In the genomic region with DNA sequence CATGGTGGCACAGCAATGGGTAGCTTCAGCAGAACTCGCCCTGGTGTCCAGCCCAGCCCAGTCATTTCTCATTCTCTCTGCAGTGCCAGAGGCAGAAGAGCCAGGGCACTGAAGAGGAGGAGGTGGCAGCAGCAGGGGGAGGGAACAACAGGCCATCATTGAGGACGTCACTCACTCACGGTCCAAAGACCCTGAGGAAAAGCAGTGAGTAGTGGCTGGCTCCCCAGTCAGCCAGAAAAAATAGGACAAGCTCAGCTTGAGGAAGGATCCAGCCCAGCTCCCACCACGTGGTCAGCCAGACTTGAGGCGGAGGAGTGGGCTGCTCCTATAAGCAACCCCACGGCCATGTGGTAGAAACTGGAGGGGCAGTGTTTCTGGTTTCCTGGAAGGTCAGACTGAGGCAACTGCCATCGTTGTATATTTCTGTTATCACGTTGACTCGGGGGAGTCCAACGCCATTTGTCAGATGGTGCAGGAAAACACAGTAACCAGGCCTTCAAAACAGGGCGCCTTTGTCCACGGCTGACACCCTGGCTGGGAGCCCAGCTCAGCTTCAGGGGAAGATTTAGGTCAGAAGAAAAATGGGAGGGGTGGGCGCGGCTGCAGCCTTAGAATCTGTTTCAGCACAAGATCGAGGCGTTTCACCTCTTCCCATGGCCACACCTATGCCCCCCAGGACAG, we compare ENCODE assay signal across 16 cellular contexts. TPM values are rescaled to one million over a fixed set of nuclear protein-coding genes. Genes with fewer than 3 reads are reported as not detected.
DNase-seq lines count a peak whose midpoint lies in the region; ATAC-seq, FAIRE-seq and TF ChIP-seq lines count a peak whose summit lies in the region.
"Had no signal": no experiment of that assay in that cellular context is flagged by ENCODE, and none has a peak within 500 bp of the region (broad histone marks: within the 10 kb centered on the region; RNA-seq: fewer than 3 reads in every experiment).

No MANE protein-coding gene starts in this region.

- no peak for TF ChIP-seq POLR2A in A549 (IDR thresholded peaks at IDR 0.05; ENCODE audit: low read length)

- CTCF ChIA-PET in A549 (lab: Yijun Ruan, JAX): interaction anchor here (0.6 to 3.6 kb wide), 50 partner anchors 10 to 821 kb away, joined by 3 to 31 read pairs (median 4); no protein-coding TSS in a partner anchor

- intact Hi-C loops in left ventricle myocardium inferior (cut with micrococcal nuclease): no loop called here

- peak overlapping the region; percentile 29 to 79 for H3K27ac ChIP-seq in A549
- peak overlapping the region; percentile 68 for H3K27ac ChIP-seq in left ventricle myocardium inferior (replicated peaks)
- H3K27ac ChIP-seq in osteoblast (ENCODE audit: low read depth, low read length): no peak overlapping the region
- H3K27ac ChIP-seq: right lobe of liver, thoracic aorta had no signal

- no peak for ATAC-seq in A549
- ATAC-seq in GM21367 (IDR thresholded peaks at IDR 0.05; ENCODE audit: unreplicated experiment): no peak
- ATAC-seq: activated T-cell treated with anti-CD3 and anti-CD28 coated beads, Interleukin-2, amount 50 U/mL, for 4 hours had no signal

- no peak for FAIRE-seq in A549 (lab: Jason Lieb, UNC)

- H3K4me2 ChIP-seq in A549 (peak overlapping the region; percentile 9; the same call in 1 of the 3 replicates), osteoblast (ENCODE audit: insufficient read depth, low read length) (no peak overlapping the region)

- H2AFZ ChIP-seq in osteoblast (ENCODE audit: low read length): peak overlapping the region; percentile 30

- DNase-seq in A549 (ENCODE audit: low read depth in 1 of 2, low spot score in 1 of 2) (no peak), amygdala (lab: John Stamatoyannopoulos, UW) (peak in 54 of 56 donors; percentile 42 to 90 (median 78)), left ventricle myocardium inferior (peak; percentile 77), osteoblast (ENCODE audit: insufficient read length, low spot score, missing footprints) (no peak), dedifferentiated amniotic fluid mesenchymal stem cell (ENCODE audit: extremely low spot score) (no peak), foreskin fibroblast (no peak), NCI-H187 (lab: John Stamatoyannopoulos, UW) (no peak)
- DNase-seq: activated B cell treated with CpG ODN at 0.5 μM for 24 hours; activated T-cell treated with anti-CD3 and anti-CD28 coated beads, Interleukin-2, amount 50 U/mL, for 4 hours; NCI-H446; right lobe of liver; SHP77 treated with DMSO at 0.1 percent for 48 hours had no signal

- POLR2A ChIA-PET in A549 (lab: Yijun Ruan, JAX): no interaction called here

- H3K4me1 ChIP-seq in A549: peaks cover 16% of the 10 kb centered on the region
- H3K4me1 ChIP-seq in left ventricle myocardium inferior: peaks cover 35% of the 10 kb centered on the region
- H3K4me1 ChIP-seq in osteoblast (ENCODE audit: insufficient read depth, low read length): peaks cover 21% of the 10 kb centered on the region

- TF ChIP-seq CTCF in A549 (IDR thresholded peaks at IDR 0.05): no peak
- no peak for TF ChIP-seq CTCF in left ventricle myocardium inferior (IDR thresholded peaks at IDR 0.05; ENCODE audit: borderline replicate concordance)
- TF ChIP-seq CTCF in osteoblast (IDR thresholded peaks at IDR 0.05; ENCODE audit: extremely low read depth, low read depth, low read length): no peak
- TF ChIP-seq CTCF in foreskin fibroblast (IDR thresholded peaks at IDR 0.05; ENCODE audit: low read depth, low read length): no peak

- no peak overlapping the region for H3K4me3 ChIP-seq in A549
- H3K4me3 ChIP-seq in left ventricle myocardium inferior: no peak overlapping the region
- H3K4me3 ChIP-seq in osteoblast (ENCODE audit: insufficient read depth, low read length): no peak overlapping the region
- no peak overlapping the region for H3K4me3 ChIP-seq in foreskin fibroblast (ENCODE audit: low read depth in 1 of 2, low read length in 2 of 2)
- H3K4me3 ChIP-seq: right lobe of liver, thoracic aorta had no signal

- TF ChIP-seq EP300 in A549 (IDR thresholded peaks at IDR 0.05): no peak

- no peaks in the 10 kb centered on the region for H3K79me2 ChIP-seq in osteoblast (ENCODE audit: insufficient read depth, low read length)

- H3K27me3 ChIP-seq in left ventricle myocardium inferior (ENCODE audit: low read depth) (no peaks in the 10 kb centered on the region), osteoblast (ENCODE audit: insufficient read depth, low read length) (no peaks in the 10 kb centered on the region)
- H3K27me3 ChIP-seq: right lobe of liver had no signal

- no peaks in the 10 kb centered on the region for H4K20me1 ChIP-seq in osteoblast (ENCODE audit: insufficient read depth, low read length)

- WGBS in A549 (ENCODE audit: missing lambda C conversion rate): 80% methylated on average over 16 of the region's 16 CpGs

- TF ChIP-seq RAD21 in A549 (conservative IDR thresholded peaks at IDR 0.05 in 1 of 2, IDR thresholded peaks at IDR 0.05 in 1 of 2): 0 out of 5 replicates have a peak, but pooled peaks of 1 of the 2 experiments have one; percentile 2

- H3K9me3 ChIP-seq in A549: no peaks in the 10 kb centered on the region
- H3K9me3 ChIP-seq in left ventricle myocardium inferior (replicated peaks): no peaks in the 10 kb centered on the region
- no peaks in the 10 kb centered on the region for H3K9me3 ChIP-seq in osteoblast (ENCODE audit: low read depth, low read length)
- H3K9me3 ChIP-seq: right lobe of liver, thoracic aorta had no signal

- H3K36me3 ChIP-seq in left ventricle myocardium inferior (no peaks in the 10 kb centered on the region), osteoblast (ENCODE audit: insufficient read depth, low read length) (no peaks in the 10 kb centered on the region)
- H3K36me3 ChIP-seq: right lobe of liver, thoracic aorta had no signal

TF ChIP-seq in A549, 52 proteins besides CTCF, POLR2A, EP300 and RAD21:
- TF ChIP-seq NFE2L2 (conservative IDR thresholded peaks at IDR 0.05; ENCODE audit: low read length): no peak
- TF ChIP-seq NR3C1 (IDR thresholded peaks at IDR 0.05): no peak
- TF ChIP-seq FOSL2 (IDR thresholded peaks at IDR 0.05): no peak
- no peak for TF ChIP-seq FOSL2 (CRISPR knock-in tag; IDR thresholded peaks at IDR 0.05)
- no peak for TF ChIP-seq HEYL (CRISPR knock-in tag; IDR thresholded peaks at IDR 0.05)
- no peak for TF ChIP-seq MAFK (IDR thresholded peaks at IDR 0.05; ENCODE audit: partially characterized antibody)
- no peak for TF ChIP-seq CBX8 (IDR thresholded peaks at IDR 0.05)
- no peak for TF ChIP-seq CEBPB (IDR thresholded peaks at IDR 0.05)
- TF ChIP-seq E2F6 (IDR thresholded peaks at IDR 0.05; ENCODE audit: borderline replicate concordance, low read depth): no peak
- no peak for TF ChIP-seq ESRRA (IDR thresholded peaks at IDR 0.05; ENCODE audit: borderline replicate concordance, low read length)

RNA-seq across cellular contexts. Expression of gene TMEM247, which starts 19.0 kb away (rescaled TPM):
- polyA plus RNA-seq in A549 (2011; rRNA removed) (not detected in 2 replicates), A549 (2017; fragmentation: RNase III; extraction: RNeasy Plus Mini Kit Qiagen cat#74134 plus additional on column Dnase treatment) (not detected in 3 replicates)
- polyA plus RNA-seq in A549 (2012; cell fraction: cytosol; rRNA removed): not detected in 2 replicates
- polyA plus RNA-seq in A549 (2012; cell fraction: nucleus; rRNA removed): not detected in 2 replicates
- not detected in 2 replicates for polyA minus RNA-seq in A549 (2011; rRNA and poly(A)+ RNA removed)
- total RNA-seq in left ventricle myocardium inferior (not detected), osteoblast (not detected in 2 replicates)
- total RNA-seq: activated B cell treated with CpG ODN at 0.5 μM for 24 hours; activated T-cell treated with anti-CD3 and anti-CD28 coated beads, Interleukin-2, amount 50 U/mL, for 4 hours; Daoy; M059J; right lobe of liver; thoracic aorta had no signal

Comparison
In these comparisons a context has a peak if more than half of its experiments do, and no peak if none do; other contexts are left out.
1. DNase-seq: peak in amygdala (54 of 56) and left ventricle myocardium inferior (single experiment); none in A549 (0 of 2), osteoblast (single experiment), dedifferentiated amniotic fluid mesenchymal stem cell (single experiment), foreskin fibroblast (0 of 2) and NCI-H187 (0 of 2).